10 cellular contexts compared by ENCODE assay signal in genomic region chr12:93803408-93803807, GRCh38.
DNase-seq lines count a peak whose midpoint lies in the region; ATAC-seq and TF ChIP-seq lines count a peak whose summit lies in the region.
"Had no signal": no experiment of that assay in that cellular context is flagged by ENCODE, and none has a peak within 500 bp of the region (broad histone marks: within the 10 kb centered on the region; RNA-seq: fewer than 3 reads in every experiment).

No MANE protein-coding gene starts in this region.

- H3K4me3 ChIP-seq in A673 (ENCODE audit: low read depth, low read length, poor library complexity, severe bottlenecking) (no peak overlapping the region), esophagus (ENCODE audit: low read depth in 1 of 2, low read length in 2 of 2) (no peak overlapping the region)
- H3K4me3 ChIP-seq: BLaER1 treated with 17β-estradiol and CSF1 and Interleukin-3, amounts not matched to agents 10 nM and 100 nM had no signal

- H3K36me3 ChIP-seq in A673 (ENCODE audit: insufficient read depth, low read length, poor library complexity, severe bottlenecking) (no peaks in the 10 kb centered on the region), esophagus (ENCODE audit: control insufficient read depth in 2 of 2, insufficient read depth in 2 of 2, low read length in 1 of 2) (no peaks in the 10 kb centered on the region)
- H3K36me3 ChIP-seq: BLaER1 treated with 17β-estradiol and CSF1 and Interleukin-3, amounts not matched to agents 10 nM and 100 nM had no signal

- H3K27me3 ChIP-seq in A673 (replicated peaks; ENCODE audit: insufficient read depth, low read depth, low read length, poor library complexity) (no peaks in the 10 kb centered on the region), esophagus (ENCODE audit: control insufficient read depth in 1 of 2, insufficient read depth in 2 of 2, low read length in 2 of 2) (no peaks in the 10 kb centered on the region)
- H3K27me3 ChIP-seq: BLaER1 treated with 17β-estradiol and CSF1 and Interleukin-3, amounts not matched to agents 10 nM and 100 nM had no signal

- H3K4me1 ChIP-seq in A673 (ENCODE audit: insufficient read depth, low read length, poor library complexity, severe bottlenecking) (peaks cover 17% of the 10 kb centered on the region), esophagus (ENCODE audit: control insufficient read depth in 2 of 2, insufficient read depth in 2 of 2, low read length in 1 of 2) (peaks cover 0 to 2% of the 10 kb centered on the region in 2 donors)

- BruUV-seq in A673 (replicated peaks; lab: Mats Ljungman, UMichigan): no TSS peak

- H3K9me3 ChIP-seq in A673 (ENCODE audit: low read depth, low read length, poor library complexity, severe bottlenecking): no peaks in the 10 kb centered on the region
- H3K9me3 ChIP-seq in esophagus (ENCODE audit: control insufficient read depth in 2 of 2, insufficient read depth in 1 of 2, low read depth in 1 of 2, low read length in 1 of 2): no peaks in the 10 kb centered on the region
- H3K9me3 ChIP-seq: BLaER1 treated with 17β-estradiol and CSF1 and Interleukin-3, amounts not matched to agents 10 nM and 100 nM had no signal

- H3K27ac ChIP-seq in A673 (ENCODE audit: low read depth, low read length, poor library complexity, severe bottlenecking) (peak overlapping the region; percentile 31), esophagus (ENCODE audit: low read depth in 2 of 2, low read length in 1 of 2) (peak overlapping the region; percentile 81 to 82)
- H3K27ac ChIP-seq: BLaER1 treated with 17β-estradiol and CSF1 and Interleukin-3, amounts not matched to agents 10 nM and 100 nM had no signal

- no peaks in the 10 kb centered on the region for H3K36me3 Mint-ChIP-seq in natural killer cell
- no peaks in the 10 kb centered on the region for H3K36me3 Mint-ChIP-seq in activated T-helper 2 cell treated with anti-CD3 and anti-CD28 coated beads, Interferon-gamma antibody, Interleukin-2, Interleukin-4, amounts not matched to agents 10 μg/mL and 5 μg/mL and 100 μg/mL, durations not matched to agents 14 hours and 24 hours and 36 hours (ENCODE audit: low read depth)

- DNase-seq in A673 (ENCODE audit: low spot score) (peak; percentile 53), NCI-H2171 (lab: John Stamatoyannopoulos, UW) (peak; percentile 68), natural killer cell (no peak), NCI-H82 (lab: John Stamatoyannopoulos, UW) (no peak)
- DNase-seq in activated T-helper 2 cell treated with anti-CD3 and anti-CD28 coated beads, Interferon-gamma antibody, Interleukin-2, Interleukin-4, amounts not matched to agents 10 μg/mL and 5 μg/mL and 100 μg/mL, durations not matched to agents 14 hours and 24 hours and 36 hours (ENCODE audit: low spot score): no peak
- DNase-seq: NCI-H146 had no signal

- CTCF ChIA-PET in A673 (lab: Charles Lee): no interaction called here

- POLR2A ChIA-PET in A673 (lab: Charles Lee; ENCODE audit: low non-redundant PET): no interaction called here

- ATAC-seq in natural killer cell (no peak), GM19328 (IDR thresholded peaks at IDR 0.05; ENCODE audit: unreplicated experiment) (no peak), GM18873 (IDR thresholded peaks at IDR 0.05; ENCODE audit: low FRiP score, unreplicated experiment) (no peak)

- intact Hi-C loops in A673 (cut with micrococcal nuclease; ENCODE audit: unreplicated experiment): no loop called here
- intact Hi-C loops in natural killer cell (cut with micrococcal nuclease): no loop called here
- intact Hi-C loops in activated T-helper 2 cell treated with anti-CD3 and anti-CD28 coated beads, Interferon-gamma antibody, Interleukin-2, Interleukin-4, amounts not matched to agents 10 μg/mL and 5 μg/mL and 100 μg/mL, durations not matched to agents 14 hours and 24 hours and 36 hours (cut with micrococcal nuclease): no loop called here

- 21 to 48% methylated on average over 5 of the region's 5 CpGs for WGBS in esophagus, 2 donors

- H3K4me3 Mint-ChIP-seq in natural killer cell: peak overlapping the region; percentile 45
- no peak overlapping the region for H3K4me3 Mint-ChIP-seq in activated T-helper 2 cell treated with anti-CD3 and anti-CD28 coated beads, Interferon-gamma antibody, Interleukin-2, Interleukin-4, amounts not matched to agents 10 μg/mL and 5 μg/mL and 100 μg/mL, durations not matched to agents 14 hours and 24 hours and 36 hours (ENCODE audit: low read depth)

- no peaks in the 10 kb centered on the region for H3K27me3 Mint-ChIP-seq in natural killer cell (ENCODE audit: low read depth in 2 of 2)
- no peaks in the 10 kb centered on the region for H3K27me3 Mint-ChIP-seq in activated T-helper 2 cell treated with anti-CD3 and anti-CD28 coated beads, Interferon-gamma antibody, Interleukin-2, Interleukin-4, amounts not matched to agents 10 μg/mL and 5 μg/mL and 100 μg/mL, durations not matched to agents 14 hours and 24 hours and 36 hours (ENCODE audit: low read depth)

- no peak for TF ChIP-seq CTCF in A673 (conservative IDR thresholded peaks at IDR 0.05; ENCODE audit: low read depth, low read length)
- no peak for TF ChIP-seq CTCF in natural killer cell (IDR thresholded peaks at IDR 0.05)

- H3K4me1 Mint-ChIP-seq in natural killer cell: peaks cover 40% of the 10 kb centered on the region in 2 donors
- H3K4me1 Mint-ChIP-seq in activated T-helper 2 cell treated with anti-CD3 and anti-CD28 coated beads, Interferon-gamma antibody, Interleukin-2, Interleukin-4, amounts not matched to agents 10 μg/mL and 5 μg/mL and 100 μg/mL, durations not matched to agents 14 hours and 24 hours and 36 hours (ENCODE audit: low read depth): peaks cover 22% of the 10 kb centered on the region

- no peaks in the 10 kb centered on the region for H3K9me3 Mint-ChIP-seq in natural killer cell
- H3K9me3 Mint-ChIP-seq in activated T-helper 2 cell treated with anti-CD3 and anti-CD28 coated beads, Interferon-gamma antibody, Interleukin-2, Interleukin-4, amounts not matched to agents 10 μg/mL and 5 μg/mL and 100 μg/mL, durations not matched to agents 14 hours and 24 hours and 36 hours: no peaks in the 10 kb centered on the region

- H3K27ac Mint-ChIP-seq in natural killer cell: peak overlapping the region in 1 of 2 donors; percentile 73
- no peak overlapping the region for H3K27ac Mint-ChIP-seq in activated T-helper 2 cell treated with anti-CD3 and anti-CD28 coated beads, Interferon-gamma antibody, Interleukin-2, Interleukin-4, amounts not matched to agents 10 μg/mL and 5 μg/mL and 100 μg/mL, durations not matched to agents 14 hours and 24 hours and 36 hours

Comparison
In these comparisons a context has a peak if more than half of its experiments do, and no peak if none do; other contexts are left out.
1. DNase-seq: peak in A673 (single experiment) and NCI-H2171 (single experiment); none in natural killer cell (single experiment), NCI-H82 (single experiment) and activated T-helper 2 cell treated with anti-CD3 and anti-CD28 coated beads, Interferon-gamma antibody, Interleukin-2, Interleukin-4, amounts not matched to agents 10 μg/mL and 5 μg/mL and 100 μg/mL, durations not matched to agents 14 hours and 24 hours and 36 hours (single experiment).